ENCODE assay signal across 11 cellular contexts in the genomic region with DNA sequence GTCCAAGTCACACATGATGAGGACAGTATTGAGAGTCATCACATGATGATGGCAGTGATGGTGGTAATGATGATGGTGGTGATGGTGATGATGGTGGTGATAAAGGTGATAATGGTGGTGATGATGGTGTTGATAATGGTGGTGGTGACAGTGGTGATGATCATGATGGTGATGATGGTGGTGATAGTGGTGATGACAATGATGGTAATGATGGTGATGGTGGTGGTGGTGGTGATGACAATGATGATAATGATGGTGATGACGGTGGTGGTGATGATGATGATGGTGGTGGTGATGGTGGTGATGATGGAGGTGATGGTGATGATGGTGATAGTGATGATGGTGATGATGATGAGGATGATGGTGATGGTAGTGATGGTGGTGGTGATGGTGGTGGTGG.
"Had no signal": no experiment of that assay in that cellular context is flagged by ENCODE, and none has a peak within 500 bp of the region (broad histone marks: within the 10 kb centered on the region; RNA-seq: fewer than 3 reads in every experiment).

No MANE protein-coding gene starts in this region.

- FAIRE-seq: astrocyte, endometrium had no signal

- H3K27ac Mint-ChIP-seq: activated CD8-positive, alpha-beta T cell treated with anti-CD3 and anti-CD28 coated beads for 36 hours; nephron progenitor cell had no signal

- DNase-seq: activated CD4-positive, alpha-beta T cell treated with anti-CD3 and anti-CD28 coated beads for 48 hours; activated CD8-positive, alpha-beta T cell treated with anti-CD3 and anti-CD28 coated beads for 36 hours; activated naive CD4-positive, alpha-beta T cell; hypothalamus; mesenchymal stem cell; nephron progenitor cell; psoas muscle had no signal

- H3K4me3 Mint-ChIP-seq: activated CD8-positive, alpha-beta T cell treated with anti-CD3 and anti-CD28 coated beads for 36 hours; nephron progenitor cell had no signal

- H3K4me1 ChIP-seq: psoas muscle had no signal

- H3K4me3 ChIP-seq: psoas muscle had no signal

- H3K27ac ChIP-seq: psoas muscle had no signal

- H3K9me3 ChIP-seq: psoas muscle had no signal

- ATAC-seq: activated CD8-positive, alpha-beta T cell treated with anti-CD3 and anti-CD28 coated beads for 36 hours; esophagus mucosa; psoas muscle; sciatic nerve had no signal
